Comparison of ENCODE assay signal across 1 cellular context in genomic region chr3:16071246-16071645, GRCh38.
TF ChIP-seq lines count a peak whose summit lies in the region.

No MANE protein-coding gene starts in this region.

TF ChIP-seq in HepG2, 621 proteins besides CTCF, POLR2A, EP300 and RAD21 (continued from another document):
- peak; percentile 40; the same call in 1 of the 2 replicates for TF ChIP-seq PAXIP1 (CRISPR knock-in tag; conservative IDR thresholded peaks at IDR 0.05)
- peak; percentile 9; the same call in 1 of the 2 replicates for TF ChIP-seq ELF3 (CRISPR knock-in tag; IDR thresholded peaks at IDR 0.05)
- peak; percentile 29; the same call in 1 of the 3 replicates for TF ChIP-seq MXI1 (IDR thresholded peaks at IDR 0.05; ENCODE audit: borderline replicate concordance, low read depth, low read length)
- TF ChIP-seq PTBP1 (IDR thresholded peaks at IDR 0.05; ENCODE audit: low read depth, low read length, poor library complexity, severe bottlenecking): no peak
- TF ChIP-seq ATAD3A (CRISPR knock-in tag; IDR thresholded peaks at IDR 0.05): no peak
- peak; percentile 96 for TF ChIP-seq SOX5 (CRISPR knock-in tag; IDR thresholded peaks at IDR 0.05; ENCODE audit: borderline replicate concordance)
- peak; percentile 44; the same call in 1 of the 2 replicates for TF ChIP-seq GATAD2A (CRISPR knock-in tag; IDR thresholded peaks at IDR 0.05)
- peak; percentile 54 for TF ChIP-seq RARA (CRISPR knock-in tag; IDR thresholded peaks at IDR 0.05)
- TF ChIP-seq TFE3 (CRISPR knock-in tag; IDR thresholded peaks at IDR 0.05): peak; percentile 54; the same call in 1 of the 2 replicates
- TF ChIP-seq HMG20A (CRISPR knock-in tag; IDR thresholded peaks at IDR 0.05; ENCODE audit: borderline replicate concordance): peak; percentile 54; the same call in 1 of the 2 replicates
- TF ChIP-seq FOXK1 (CRISPR knock-in tag; IDR thresholded peaks at IDR 0.05; ENCODE audit: borderline replicate concordance, low read depth): peak; percentile 54; the same call in 1 of the 2 replicates
- TF ChIP-seq CREBL2 (CRISPR knock-in tag; IDR thresholded peaks at IDR 0.05; ENCODE audit: borderline replicate concordance): no peak
- TF ChIP-seq ARID5B (CRISPR knock-in tag; IDR thresholded peaks at IDR 0.05): peak; percentile 70; the same call in 1 of the 2 replicates
- peak; percentile 40; the same call in 1 of the 2 replicates for TF ChIP-seq HNF1A (IDR thresholded peaks at IDR 0.05; ENCODE audit: low read depth)
- no peak for TF ChIP-seq HNF1A (CRISPR knock-in tag; IDR thresholded peaks at IDR 0.05; ENCODE audit: borderline replicate concordance)
- no peak for TF ChIP-seq MED8 (CRISPR knock-in tag; IDR thresholded peaks at IDR 0.05; ENCODE audit: insufficient replicate concordance)
- TF ChIP-seq TEAD3 (CRISPR knock-in tag; optimal IDR thresholded peaks at IDR 0.05; ENCODE audit: borderline replicate concordance): peak; percentile 13
- TF ChIP-seq FOSL2 (CRISPR knock-in tag; IDR thresholded peaks at IDR 0.05): peak; percentile 68
- peak; percentile 33; the same call in 1 of the 2 replicates for TF ChIP-seq FOXP4 (CRISPR knock-in tag; IDR thresholded peaks at IDR 0.05)
- TF ChIP-seq SAP130 (CRISPR knock-in tag; IDR thresholded peaks at IDR 0.05; ENCODE audit: low read depth): peak; percentile 58
- no peak for TF ChIP-seq THAP11 (CRISPR knock-in tag; IDR thresholded peaks at IDR 0.05)
- peak; percentile 75 for TF ChIP-seq FOXA3 (CRISPR knock-in tag; IDR thresholded peaks at IDR 0.05)
- TF ChIP-seq SOX6 (IDR thresholded peaks at IDR 0.05): no peak
- TF ChIP-seq SOX6 (CRISPR knock-in tag; IDR thresholded peaks at IDR 0.05): peak; percentile 89
- TF ChIP-seq FOXP1 (IDR thresholded peaks at IDR 0.05): no peak
- TF ChIP-seq FOXP1 (CRISPR knock-in tag; IDR thresholded peaks at IDR 0.05): peak; percentile 81
- TF ChIP-seq ZNF792 (CRISPR knock-in tag; IDR thresholded peaks at IDR 0.05): peak; percentile 36; the same call in 1 of the 2 replicates
- peak; percentile 67; the same call in 1 of the 2 replicates for TF ChIP-seq FOXA1 (IDR thresholded peaks at IDR 0.05)
- TF ChIP-seq FOXA1 (CRISPR knock-in tag; IDR thresholded peaks at IDR 0.05): peak; percentile 64
- TF ChIP-seq ARID3A (IDR thresholded peaks at IDR 0.05; ENCODE audit: low read depth, low read length): 0 out of 2 replicates have a peak, but pooled peaks have one; percentile 10
- TF ChIP-seq TFAP4 (IDR thresholded peaks at IDR 0.05; ENCODE audit: borderline replicate concordance, low read depth): peak; percentile 38; the same call in 1 of the 2 replicates
- peak; percentile 96 for TF ChIP-seq ZNF12 (CRISPR knock-in tag; IDR thresholded peaks at IDR 0.05)
- no peak for TF ChIP-seq STAT5B (CRISPR knock-in tag; IDR thresholded peaks at IDR 0.05)
- 0 out of 2 replicates have a peak, but pooled peaks have one; percentile 23 for TF ChIP-seq ZNF614 (CRISPR knock-in tag; IDR thresholded peaks at IDR 0.05; ENCODE audit: borderline replicate concordance)
- TF ChIP-seq ESRRA (CRISPR knock-in tag; IDR thresholded peaks at IDR 0.05; ENCODE audit: low read depth): no peak
- TF ChIP-seq MIER3 (CRISPR knock-in tag; IDR thresholded peaks at IDR 0.05; ENCODE audit: borderline replicate concordance): 0 out of 2 replicates have a peak, but pooled peaks have one; percentile 22
